Comparison of ENCODE assay signal across 1 cellular context in the genomic region with DNA sequence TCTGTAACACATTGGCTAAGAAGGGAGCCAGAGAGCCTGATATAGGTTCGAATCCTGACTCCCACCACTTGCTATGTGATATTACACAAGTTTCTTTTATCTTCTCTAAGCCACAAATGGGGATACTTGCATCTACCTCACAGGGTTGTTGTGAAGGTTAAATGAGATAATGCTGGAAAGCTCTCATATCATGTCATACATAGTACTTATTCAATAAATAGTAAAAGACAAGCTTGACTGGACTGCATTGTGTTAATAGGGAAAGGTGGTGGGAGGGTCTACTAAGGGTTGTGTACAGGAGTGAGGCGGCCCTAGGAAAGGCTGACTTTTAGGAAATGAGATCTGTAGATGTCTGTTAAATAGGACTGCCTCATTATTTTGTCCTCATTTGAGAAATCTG.
TF ChIP-seq lines count a peak whose summit lies in the region.

No MANE protein-coding gene starts in this region.

TF ChIP-seq in GM23338, 12 proteins besides CTCF, POLR2A, EP300 and RAD21 (continued from another document):
- TF ChIP-seq ZNF114 (CRISPR knock-in tag; IDR thresholded peaks at IDR 0.05) (no peak), STAT1 (IDR thresholded peaks at IDR 0.05; ENCODE audit: unreplicated experiment) (no peak), CREB1 (CRISPR knock-in tag; IDR thresholded peaks at IDR 0.05; ENCODE audit: low read depth) (no peak), EZH2 (IDR thresholded peaks at IDR 0.05; ENCODE audit: low read depth, unreplicated experiment) (no peak), JUNB (IDR thresholded peaks at IDR 0.05; ENCODE audit: unreplicated experiment) (no peak), EZH2phosphoT487 (IDR thresholded peaks at IDR 0.05; ENCODE audit: unreplicated experiment) (no peak)
- TF ChIP-seq, protein P1, sequence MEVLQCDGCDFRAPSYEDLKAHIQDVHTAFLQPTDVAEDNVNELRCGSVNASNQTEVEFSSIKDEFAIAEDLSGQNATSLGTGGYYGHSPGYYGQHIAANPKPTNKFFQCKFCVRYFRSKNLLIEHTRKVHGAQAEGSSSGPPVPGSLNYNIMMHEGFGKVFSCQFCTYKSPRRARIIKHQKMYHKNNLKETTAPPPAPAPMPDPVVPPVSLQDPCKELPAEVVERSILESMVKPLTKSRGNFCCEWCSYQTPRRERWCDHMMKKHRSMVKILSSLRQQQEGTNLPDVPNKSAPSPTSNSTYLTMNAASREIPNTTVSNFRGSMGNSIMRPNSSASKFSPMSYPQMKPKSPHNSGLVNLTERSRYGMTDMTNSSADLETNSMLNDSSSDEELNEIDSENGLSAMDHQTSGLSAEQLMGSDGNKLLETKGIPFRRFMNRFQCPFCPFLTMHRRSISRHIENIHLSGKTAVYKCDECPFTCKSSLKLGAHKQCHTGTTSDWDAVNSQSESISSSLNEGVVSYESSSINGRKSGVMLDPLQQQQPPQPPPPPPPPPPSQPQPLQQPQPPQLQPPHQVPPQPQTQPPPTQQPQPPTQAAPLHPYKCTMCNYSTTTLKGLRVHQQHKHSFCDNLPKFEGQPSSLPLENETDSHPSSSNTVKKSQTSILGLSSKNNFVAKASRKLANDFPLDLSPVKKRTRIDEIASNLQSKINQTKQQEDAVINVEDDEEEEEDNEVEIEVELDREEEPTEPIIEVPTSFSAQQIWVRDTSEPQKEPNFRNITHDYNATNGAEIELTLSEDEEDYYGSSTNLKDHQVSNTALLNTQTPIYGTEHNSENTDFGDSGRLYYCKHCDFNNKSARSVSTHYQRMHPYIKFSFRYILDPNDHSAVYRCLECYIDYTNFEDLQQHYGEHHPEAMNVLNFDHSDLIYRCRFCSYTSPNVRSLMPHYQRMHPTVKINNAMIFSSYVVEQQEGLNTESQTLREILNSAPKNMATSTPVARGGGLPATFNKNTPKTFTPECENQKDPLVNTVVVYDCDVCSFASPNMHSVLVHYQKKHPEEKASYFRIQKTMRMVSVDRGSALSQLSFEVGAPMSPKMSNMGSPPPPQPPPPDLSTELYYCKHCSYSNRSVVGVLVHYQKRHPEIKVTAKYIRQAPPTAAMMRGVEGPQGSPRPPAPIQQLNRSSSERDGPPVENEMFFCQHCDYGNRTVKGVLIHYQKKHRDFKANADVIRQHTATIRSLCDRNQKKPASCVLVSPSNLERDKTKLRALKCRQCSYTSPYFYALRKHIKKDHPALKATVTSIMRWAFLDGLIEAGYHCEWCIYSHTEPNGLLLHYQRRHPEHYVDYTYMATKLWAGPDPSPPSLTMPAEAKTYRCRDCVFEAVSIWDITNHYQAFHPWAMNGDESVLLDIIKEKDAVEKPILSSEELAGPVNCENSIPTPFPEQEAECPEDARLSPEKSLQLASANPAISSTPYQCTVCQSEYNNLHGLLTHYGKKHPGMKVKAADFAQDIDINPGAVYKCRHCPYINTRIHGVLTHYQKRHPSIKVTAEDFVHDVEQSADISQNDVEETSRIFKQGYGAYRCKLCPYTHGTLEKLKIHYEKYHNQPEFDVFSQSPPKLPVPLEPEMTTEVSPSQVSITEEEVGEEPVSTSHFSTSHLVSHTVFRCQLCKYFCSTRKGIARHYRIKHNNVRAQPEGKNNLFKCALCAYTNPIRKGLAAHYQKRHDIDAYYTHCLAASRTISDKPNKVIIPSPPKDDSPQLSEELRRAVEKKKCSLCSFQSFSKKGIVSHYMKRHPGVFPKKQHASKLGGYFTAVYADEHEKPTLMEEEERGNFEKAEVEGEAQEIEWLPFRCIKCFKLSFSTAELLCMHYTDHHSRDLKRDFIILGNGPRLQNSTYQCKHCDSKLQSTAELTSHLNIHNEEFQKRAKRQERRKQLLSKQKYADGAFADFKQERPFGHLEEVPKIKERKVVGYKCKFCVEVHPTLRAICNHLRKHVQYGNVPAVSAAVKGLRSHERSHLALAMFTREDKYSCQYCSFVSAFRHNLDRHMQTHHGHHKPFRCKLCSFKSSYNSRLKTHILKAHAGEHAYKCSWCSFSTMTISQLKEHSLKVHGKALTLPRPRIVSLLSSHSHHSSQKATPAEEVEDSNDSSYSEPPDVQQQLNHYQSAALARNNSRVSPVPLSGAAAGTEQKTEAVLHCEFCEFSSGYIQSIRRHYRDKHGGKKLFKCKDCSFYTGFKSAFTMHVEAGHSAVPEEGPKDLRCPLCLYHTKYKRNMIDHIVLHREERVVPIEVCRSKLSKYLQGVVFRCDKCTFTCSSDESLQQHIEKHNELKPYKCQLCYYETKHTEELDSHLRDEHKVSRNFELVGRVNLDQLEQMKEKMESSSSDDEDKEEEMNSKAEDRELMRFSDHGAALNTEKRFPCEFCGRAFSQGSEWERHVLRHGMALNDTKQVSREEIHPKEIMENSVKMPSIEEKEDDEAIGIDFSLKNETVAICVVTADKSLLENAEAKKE (CRISPR knock-in tag; IDR thresholded peaks at IDR 0.05), result no peak
TF ChIP-seq in GM23338: peak in this region for 0.
